8 cellular contexts compared by ENCODE assay signal in genomic region chr12:123388218-123388947, GRCh38. TPM values are rescaled to one million over a fixed set of nuclear protein-coding genes. Genes with fewer than 3 reads are reported as not detected.
DNase-seq lines count a peak whose midpoint lies in the region; ATAC-seq, FAIRE-seq and TF ChIP-seq lines count a peak whose summit lies in the region.

No MANE protein-coding gene starts in this region.

- peak overlapping the region; percentile 61 for H3K4me3 ChIP-seq in A673 (ENCODE audit: low read depth, low read length, poor library complexity, severe bottlenecking)
- peak overlapping the region in 2 of 3 experiments; percentile 33 to 46 for H3K4me3 ChIP-seq in endothelial cell of umbilical vein (replicated peaks in 1 of 3; ENCODE audit: insufficient read depth in 1 of 3, low read depth in 1 of 3, low read length in 3 of 3)

- peak; percentile 56 for FAIRE-seq in endothelial cell of umbilical vein (lab: Jason Lieb, UNC)

- H4K20me1 ChIP-seq in endothelial cell of umbilical vein (replicated peaks; ENCODE audit: control insufficient read depth, extremely low read depth, insufficient read depth, low read length) = no peaks in the 10 kb centered on the region

- H3K4me1 ChIP-seq in A673 (ENCODE audit: insufficient read depth, low read length, poor library complexity, severe bottlenecking) (peaks cover 18% of the 10 kb centered on the region), endothelial cell of umbilical vein (ENCODE audit: control insufficient read depth, extremely low read depth, insufficient read depth, low read length) (peaks cover 36% of the 10 kb centered on the region)

- H3K27me3 ChIP-seq in A673 (replicated peaks; ENCODE audit: insufficient read depth, low read depth, low read length, poor library complexity) (no peaks in the 10 kb centered on the region), endothelial cell of umbilical vein (ENCODE audit: control insufficient read depth in 2 of 2, insufficient read depth in 2 of 2, low read length in 2 of 2) (no peaks in the 10 kb centered on the region)

- TF ChIP-seq CTCF in A673 (conservative IDR thresholded peaks at IDR 0.05; ENCODE audit: low read depth, low read length) = no peak
- TF ChIP-seq CTCF in endothelial cell of umbilical vein (IDR thresholded peaks at IDR 0.05; ENCODE audit: extremely low read depth in 1 of 2, insufficient read depth in 1 of 2, low read depth in 1 of 2, low read length in 2 of 2) = no peak

- H3K79me2 ChIP-seq in endothelial cell of umbilical vein (ENCODE audit: control insufficient read depth, insufficient read depth, low read length) = peaks cover 56% of the 10 kb centered on the region

- H3K9me3 ChIP-seq in A673 (ENCODE audit: low read depth, low read length, poor library complexity, severe bottlenecking) (no peaks in the 10 kb centered on the region), endothelial cell of umbilical vein (replicated peaks; ENCODE audit: control insufficient read depth, insufficient read depth, low read length) (no peaks in the 10 kb centered on the region)

- dilution Hi-C loops in endothelial cell of umbilical vein (cut with MboI; ENCODE audit: extremely low pct_ligation_motif_present, low sequenced_read_pairs) = no loop called here

- DNase-seq in A673 (ENCODE audit: low spot score) = peak; percentile 85
- peak; percentile 62 to 75 for DNase-seq in NOMO-1 (lab: John Stamatoyannopoulos, UW; ENCODE audit: unreplicated experiment in 2 of 2)
- peak; percentile 58 for DNase-seq in activated T-cell treated with anti-CD3 and anti-CD28 coated beads for 1 hour (ENCODE audit: low read depth)
- peak; percentile 61 for DNase-seq in endothelial cell of umbilical vein (ENCODE audit: low read depth, low spot score)
- peak; percentile 76 for DNase-seq in midbrain (lab: John Stamatoyannopoulos, UW)
- DNase-seq in stimulated activated CD8-positive, alpha-beta memory T cell treated with anti-CD3 and anti-CD28 coated beads, Interleukin-2, amount 100 ng/mL, for 48 hours (ENCODE audit: low read depth in 2 of 2) = peak; percentile 66 to 71

- peak overlapping the region; percentile 46 for H3K4me2 ChIP-seq in endothelial cell of umbilical vein (ENCODE audit: insufficient read depth, low read length)

- no peaks in the 10 kb centered on the region for H3K9me1 ChIP-seq in endothelial cell of umbilical vein (replicated peaks; ENCODE audit: control insufficient read depth, extremely low read depth, insufficient read depth, low read length)

- peak overlapping the region; percentile 48 for H2AFZ ChIP-seq in endothelial cell of umbilical vein (ENCODE audit: low read depth, low read length)

- H3K27ac ChIP-seq in A673 (ENCODE audit: low read depth, low read length, poor library complexity, severe bottlenecking) (peak overlapping the region; percentile 77), endothelial cell of umbilical vein (ENCODE audit: insufficient read depth, low read depth, low read length) (peak overlapping the region; percentile 39)

- POLR2A ChIA-PET in A673 (lab: Charles Lee; ENCODE audit: low non-redundant PET) (no interaction called here), endothelial cell of umbilical vein (lab: Charles Lee) (no interaction called here)

- intact Hi-C loops in A673 (cut with micrococcal nuclease; ENCODE audit: unreplicated experiment) (loop anchor here (2.0 to 5.0 kb wide), 2 partner anchors 156 to 194 kb away; partner anchors contain the start of genes MPHOSPH9, MTRFR and TMED2), endothelial cell of umbilical vein (cut with micrococcal nuclease) (loop anchor here (1.0 kb wide), 1 partner anchor 23 kb away; no protein-coding TSS in a partner anchor)

- ATAC-seq in GM18520 (IDR thresholded peaks at IDR 0.05; ENCODE audit: unreplicated experiment) (peak; percentile 31), HG03280 (IDR thresholded peaks at IDR 0.05; ENCODE audit: unreplicated experiment) (peak; percentile 45)

- TF ChIP-seq POLR2A in endothelial cell of umbilical vein (IDR thresholded peaks at IDR 0.05; ENCODE audit: low read depth, low read length) = peak; percentile 55

- H3K36me3 ChIP-seq in A673 (ENCODE audit: insufficient read depth, low read length, poor library complexity, severe bottlenecking) = peaks cover 30% of the 10 kb centered on the region
- H3K36me3 ChIP-seq in endothelial cell of umbilical vein (ENCODE audit: control insufficient read depth in 2 of 2, extremely low read depth in 1 of 2, insufficient read depth in 2 of 2, low read length in 2 of 2) = peaks cover 8 to 11% of the 10 kb centered on the region in 2 experiments

- CTCF ChIA-PET in A673 (lab: Charles Lee) (interaction anchor here (1.2 kb wide), 1 partner anchor 22 kb away, joined by 3 read pairs; no protein-coding TSS in a partner anchor), endothelial cell of umbilical vein (lab: Charles Lee) (interaction anchor here (1.5 to 1.7 kb wide), 4 partner anchors 9 to 194 kb away, joined by 4 to 6 read pairs (median 5); no protein-coding TSS in a partner anchor)

- BruUV-seq in A673 (replicated peaks; lab: Mats Ljungman, UMichigan) (no TSS peak), endothelial cell of umbilical vein (replicated peaks; lab: Mats Ljungman, UMichigan) (no TSS peak)

- H3K9ac ChIP-seq in endothelial cell of umbilical vein (replicated peaks; ENCODE audit: extremely low read depth, insufficient read depth, low read length) = peak overlapping the region; percentile 44

TF ChIP-seq in endothelial cell of umbilical vein, 7 proteins besides CTCF, POLR2A, EP300 and RAD21:
- no peak for TF ChIP-seq JUN (IDR thresholded peaks at IDR 0.05; ENCODE audit: borderline replicate concordance, insufficient read depth, insufficient read length, low read depth)
- TF ChIP-seq, protein P1, sequence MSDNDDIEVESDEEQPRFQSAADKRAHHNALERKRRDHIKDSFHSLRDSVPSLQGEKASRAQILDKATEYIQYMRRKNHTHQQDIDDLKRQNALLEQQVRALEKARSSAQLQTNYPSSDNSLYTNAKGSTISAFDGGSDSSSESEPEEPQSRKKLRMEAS (IDR thresholded peaks at IDR 0.05; ENCODE audit: insufficient read depth, insufficient read length) = no peak
- TF ChIP-seq FOS (IDR thresholded peaks at IDR 0.05; ENCODE audit: borderline replicate concordance, insufficient read depth, low read length) = no peak
- TF ChIP-seq MYC (IDR thresholded peaks at IDR 0.05; ENCODE audit: low read depth, low read length) = no peak
- TF ChIP-seq GATA2 (IDR thresholded peaks at IDR 0.05; ENCODE audit: insufficient read depth, insufficient read length, low read depth, low read length) = no peak
- peak; percentile 36 for TF ChIP-seq POLR2AphosphoS5 (IDR thresholded peaks at IDR 0.05; ENCODE audit: insufficient read depth, low read depth, low read length)
- TF ChIP-seq EZH2 (IDR thresholded peaks at IDR 0.05; ENCODE audit: borderline replicate concordance, low read depth, low read length, severe bottlenecking) = no peak

RNA-seq across cellular contexts. Expression of gene KMT5A, which starts 4.5 kb away (rescaled TPM):
- 98.6 and 104 TPM in 2 replicates for total RNA-seq in A673 (2021)
- total RNA-seq in endothelial cell of umbilical vein = 75.4 and 77.4 TPM in 2 replicates
- 22.3 and 26.1 TPM in 2 replicates for polyA plus RNA-seq in endothelial cell of umbilical vein
- polyA plus RNA-seq in endothelial cell of umbilical vein (2011; cell fraction: cytosol; rRNA removed) = 33.6 and 34.2 TPM in 2 replicates
- polyA plus RNA-seq in endothelial cell of umbilical vein (2011; cell fraction: nucleus; rRNA removed) = 57.6 and 75.5 TPM in 2 replicates
- 52.7 and 58.3 TPM in 2 replicates for polyA plus RNA-seq in endothelial cell of umbilical vein (2012)
- 22.1 and 25.0 TPM in 2 replicates for polyA minus RNA-seq in endothelial cell of umbilical vein
- polyA minus RNA-seq in endothelial cell of umbilical vein (2011; cell fraction: cytosol; rRNA and poly(A)+ RNA removed) = 26.3 TPM
- 27.6 and 37.4 TPM in 2 replicates for polyA minus RNA-seq in endothelial cell of umbilical vein (2011; cell fraction: nucleus; rRNA and poly(A)+ RNA removed)

RNA-seq across cellular contexts. Expression of gene SBNO1, which starts 23.7 kb away (rescaled TPM):
- total RNA-seq in A673 (2021) = 54.9 and 58.6 TPM in 2 replicates
- 32.5 and 34.2 TPM in 2 replicates for total RNA-seq in endothelial cell of umbilical vein
- 3.8 and 4.8 TPM in 2 replicates for polyA plus RNA-seq in endothelial cell of umbilical vein
- polyA plus RNA-seq in endothelial cell of umbilical vein (2011; cell fraction: cytosol; rRNA removed) = 4.8 and 5.0 TPM in 2 replicates
- polyA plus RNA-seq in endothelial cell of umbilical vein (2011; cell fraction: nucleus; rRNA removed) = 8.7 and 10.2 TPM in 2 replicates
- 17.1 and 24.4 TPM in 2 replicates for polyA plus RNA-seq in endothelial cell of umbilical vein (2012)
- 18.1 and 21.6 TPM in 2 replicates for polyA minus RNA-seq in endothelial cell of umbilical vein
- polyA minus RNA-seq in endothelial cell of umbilical vein (2011; cell fraction: cytosol; rRNA and poly(A)+ RNA removed) = 15.8 TPM
- polyA minus RNA-seq in endothelial cell of umbilical vein (2011; cell fraction: nucleus; rRNA and poly(A)+ RNA removed) = 10.6 and 14.2 TPM in 2 replicates

RNA-seq across cellular contexts. Expression of gene RILPL2, which starts 48.1 kb away (rescaled TPM):
- total RNA-seq in A673 (2021) (1.7 and 1.9 TPM in 2 replicates), endothelial cell of umbilical vein (4.6 and 7.2 TPM in 2 replicates)
- 3.0 and 3.3 TPM in 2 replicates for polyA plus RNA-seq in endothelial cell of umbilical vein
- 4.7 and 5.1 TPM in 2 replicates for polyA plus RNA-seq in endothelial cell of umbilical vein (2011; cell fraction: cytosol; rRNA removed)
- polyA plus RNA-seq in endothelial cell of umbilical vein (2011; cell fraction: nucleus; rRNA removed) = 2.3 and 2.6 TPM in 2 replicates
- 5.0 and 5.1 TPM in 2 replicates for polyA plus RNA-seq in endothelial cell of umbilical vein (2012)
- polyA minus RNA-seq in endothelial cell of umbilical vein = 1.8 and 2.3 TPM in 2 replicates
- 1.4 TPM for polyA minus RNA-seq in endothelial cell of umbilical vein (2011; cell fraction: cytosol; rRNA and poly(A)+ RNA removed)
- 1.2 and 1.6 TPM in 2 replicates for polyA minus RNA-seq in endothelial cell of umbilical vein (2011; cell fraction: nucleus; rRNA and poly(A)+ RNA removed)

Comparison
In these comparisons a context has a peak if more than half of its experiments do, and no peak if none do; other contexts are left out.
1. Peak in every context shown above with its lines: DNase-seq, ATAC-seq, H3K4me3 ChIP-seq and H3K27ac ChIP-seq.